ENCODE assay signal across 27 cellular contexts in genomic region chrX:121106484-121107235, GRCh38.
"Had no signal": no experiment of that assay in that cellular context is flagged by ENCODE, and none has a peak within 500 bp of the region (broad histone marks: within the 10 kb centered on the region; RNA-seq: fewer than 3 reads in every experiment).

No MANE protein-coding gene starts in this region.

- H3K27ac Mint-ChIP-seq: activated naive CD4-positive, alpha-beta T cell treated with anti-CD3 and anti-CD28 coated beads, Interleukin-2, amount 50 U/mL, for 72 hours; activated T-cell treated with anti-CD3 and anti-CD28 coated beads, Interleukin-2, amount 50 U/mL, for 72 hours; brain; T-helper 1 cell treated with Interleukin-12 subunit alpha and Interleukin-12 subunit beta and Interleukin-4 antibody, amounts not matched to agents 30 μg/mL and 1 μg/mL, for 36 hours; T-helper 2 cell treated with Interferon-gamma antibody and Interleukin-4, amounts not matched to agents 5 μg/mL and 100 μg/mL, for 36 hours had no signal

- ATAC-seq: activated T-cell treated with anti-CD3 and anti-CD28 coated beads, Interleukin-2, amount 50 U/mL, for 72 hours; PC-3 had no signal

- H3K27ac ChIP-seq: adrenal gland, Peyer's patch, SJSA1 had no signal

- H3K4me3 ChIP-seq: adrenal gland, Peyer's patch, SJSA1 had no signal

- H3K4me3 Mint-ChIP-seq: activated T-cell treated with anti-CD3 and anti-CD28 coated beads, Interleukin-2, amount 50 U/mL, for 72 hours; brain; T-helper 1 cell treated with Interleukin-12 subunit alpha and Interleukin-12 subunit beta and Interleukin-4 antibody, amounts not matched to agents 30 μg/mL and 1 μg/mL, for 36 hours; T-helper 2 cell treated with Interferon-gamma antibody and Interleukin-4, amounts not matched to agents 5 μg/mL and 100 μg/mL, for 36 hours had no signal

- H3K36me3 Mint-ChIP-seq: activated naive CD4-positive, alpha-beta T cell treated with anti-CD3 and anti-CD28 coated beads, Interleukin-2, amount 50 U/mL, for 72 hours; brain had no signal

- H3K9me3 ChIP-seq: adrenal gland, Peyer's patch, SJSA1, SK-N-SH had no signal

- H3K27me3 Mint-ChIP-seq: brain had no signal

- H3K4me1 Mint-ChIP-seq: brain had no signal

- DNase-seq: activated CD4-positive, alpha-beta T cell treated with anti-CD3 and anti-CD28 coated beads, Interleukin-2, amount 50 U/mL, for 4 hours; activated CD8-positive, alpha-beta memory T cell treated with anti-CD3 and anti-CD28 coated beads, Interleukin-2, amount 50 U/mL, for 4 hours; activated gamma-delta T cell treated with Interleukin-2 at 50 U/mL for 16 hours; activated T-cell treated with anti-CD3 and anti-CD28 coated beads, Interleukin-2, amount 50 U/mL, for 72 hours; adrenal gland; central memory CD4-positive, alpha-beta T cell; NCI-H1092 treated with DMSO at 0.1 percent for 48 hours; NCI-H1417; NCI-H146; NCI-H187; NCI-H2029 treated with DMSO at 0.1 percent for 48 hours; NCI-H2107; NCI-H2171; NCI-H510A; NCI-H526; NCI-H748 treated with DMSO at 0.1 percent for 48 hours; NK-92 treated with Interleukin-12 subunit alpha and Interleukin-12 subunit beta, amount 100 ng/mL, for 24 hours; PC-3; Peyer's patch; RPMI8226; SHP77 treated with DMSO at 0.1 percent for 48 hours; SK-N-SH had no signal

- H3K4me1 ChIP-seq: adrenal gland, Peyer's patch, SJSA1 had no signal

- H3K9me3 Mint-ChIP-seq: activated naive CD4-positive, alpha-beta T cell treated with anti-CD3 and anti-CD28 coated beads, Interleukin-2, amount 50 U/mL, for 72 hours; activated T-cell treated with anti-CD3 and anti-CD28 coated beads, Interleukin-2, amount 50 U/mL, for 72 hours; T-helper 1 cell treated with Interleukin-12 subunit alpha and Interleukin-12 subunit beta and Interleukin-4 antibody, amounts not matched to agents 30 μg/mL and 1 μg/mL, for 36 hours; T-helper 2 cell treated with Interferon-gamma antibody and Interleukin-4, amounts not matched to agents 5 μg/mL and 100 μg/mL, for 36 hours had no signal

- H3K27me3 ChIP-seq: adrenal gland, Peyer's patch, SJSA1 had no signal

- H3K36me3 ChIP-seq: adrenal gland, Peyer's patch, SJSA1 had no signal
